In genomic region chr7:156121956-156122355, GRCh38 we compare ENCODE assay signal across 34 cellular contexts.
"Had no signal": no experiment of that assay in that cellular context is flagged by ENCODE, and none has a peak within 500 bp of the region (broad histone marks: within the 10 kb centered on the region; RNA-seq: fewer than 3 reads in every experiment).

No MANE protein-coding gene starts in this region.

- ATAC-seq: activated naive CD4-positive, alpha-beta T cell treated with anti-CD3 and anti-CD28 coated beads, Interleukin-2, amount 50 U/mL, for 72 hours; activated naive CD8-positive, alpha-beta T cell treated with anti-CD3 and anti-CD28 coated beads, Interleukin-2, amount 50 U/mL, for 24 hours; activated T-cell treated with anti-CD3 and anti-CD28 coated beads, Interleukin-2, amount 50 U/mL, for 72 hours; activated T-helper 17 cell treated with anti-CD3 and anti-CD28 coated beads, Interleukin-2, amount 50 U/mL, for 72 hours; body of pancreas had no signal

- FAIRE-seq: astrocyte, bronchial epithelial cell had no signal

- H3K4me3 ChIP-seq: adrenal gland, ascending aorta, body of pancreas, breast epithelium, cardiac muscle cell had no signal

- DNase-seq: activated effector memory CD4-positive, alpha-beta T cell treated with Interleukin-2 at 50 U/mL for 16 hours; activated gamma-delta T cell; activated gamma-delta T cell treated with Interleukin-2 at 50 U/mL for 16 hours; activated naive CD4-positive, alpha-beta T cell; activated naive CD4-positive, alpha-beta T cell treated with anti-CD3 and anti-CD28 coated beads for 36 hours; activated naive CD4-positive, alpha-beta T cell treated with anti-CD3 and anti-CD28 coated beads, Interleukin-2, amount 10 ng/mL, durations not matched to agents 7 days and 5 days; activated naive CD4-positive, alpha-beta T cell treated with anti-CD3 and anti-CD28 coated beads, Interleukin-2, amount 50 U/mL, for 16 hours; activated naive CD4-positive, alpha-beta T cell treated with Interleukin-2 at 50 U/mL for 16 hours; activated naive CD8-positive, alpha-beta T cell treated with anti-CD3 and anti-CD28 coated beads for 36 hours; activated naive CD8-positive, alpha-beta T cell treated with anti-CD3 and anti-CD28 coated beads, Interleukin-2, amount 10 ng/mL, durations not matched to agents 7 days and 5 days; activated naive CD8-positive, alpha-beta T cell treated with anti-CD3 and anti-CD28 coated beads, Interleukin-2, amount 50 U/mL, for 24 hours; activated T-cell treated with anti-CD3 and anti-CD28 coated beads for 4 hours; activated T-cell treated with anti-CD3 and anti-CD28 coated beads, Interleukin-2, amount 50 U/mL, for 1 hour; activated T-cell treated with anti-CD3 and anti-CD28 coated beads, Interleukin-2, amount 50 U/mL, for 24 hours; activated T-cell treated with anti-CD3 and anti-CD28 coated beads, Interleukin-2, amount 50 U/mL, for 4 hours; activated T-cell treated with anti-CD3 and anti-CD28 coated beads, Interleukin-2, amount 50 U/mL, for 48 hours; activated T-cell treated with anti-CD3 and anti-CD28 coated beads, Interleukin-2, amount 50 U/mL, for 72 hours; adrenal gland; amniotic stem cell; amygdala; anterior cingulate cortex; aorta; body of pancreas; brain microvascular endothelial cell; caudate nucleus; central memory CD4-positive, alpha-beta T cell; cerebellar nuclear complex had no signal

- H3K27me3 ChIP-seq: adrenal gland, ascending aorta, body of pancreas, brain microvascular endothelial cell, cardiac muscle cell had no signal

- H3K27ac ChIP-seq: adrenal gland, ascending aorta, body of pancreas, brain microvascular endothelial cell, breast epithelium, cardiac muscle cell had no signal

- H3K9me3 ChIP-seq: adrenal gland, ascending aorta, body of pancreas, breast epithelium had no signal

- H3K36me3 ChIP-seq: adrenal gland, ascending aorta, brain microvascular endothelial cell, breast epithelium, cardiac muscle cell had no signal

- H3K4me1 ChIP-seq: ascending aorta, body of pancreas, breast epithelium had no signal
